In the genomic region with DNA sequence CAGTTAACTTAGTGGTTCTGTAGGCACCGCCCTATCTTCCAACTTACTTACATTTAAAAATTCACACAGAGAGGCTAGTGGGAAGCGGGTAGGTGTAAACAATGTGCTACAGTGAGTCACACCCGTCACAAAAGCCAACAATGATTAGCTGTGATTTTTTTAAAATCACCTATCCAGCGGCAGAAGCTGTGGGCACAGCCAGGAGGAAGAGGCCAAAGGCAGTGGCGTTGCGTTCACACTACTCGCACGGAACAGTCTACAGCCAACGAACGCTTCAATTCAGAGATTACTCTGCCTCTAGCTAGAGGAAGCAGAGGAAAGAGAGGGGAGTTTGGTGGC, we compare ENCODE assay signal across 8 cellular contexts. TPM values are rescaled to one million over a fixed set of nuclear protein-coding genes. Genes with fewer than 3 reads are reported as not detected.
DNase-seq lines count a peak whose midpoint lies in the region; ATAC-seq and TF ChIP-seq lines count a peak whose summit lies in the region.

No MANE protein-coding gene starts in this region.

- H3K9me2 ChIP-seq in PC-3 (replicated peaks; ENCODE audit: low read length), result no peaks in the 10 kb centered on the region

- no peak for TF ChIP-seq CTCF in PC-3 (conservative IDR thresholded peaks at IDR 0.05; ENCODE audit: low read depth, low read length)
- no peak for TF ChIP-seq CTCF in epithelial cell of esophagus (IDR thresholded peaks at IDR 0.05; ENCODE audit: insufficient read depth, low read depth, low read length, missing control alignments)
- TF ChIP-seq CTCF in nephron progenitor cell (IDR thresholded peaks at IDR 0.05), result no peak

- no peak for DNase-seq in activated naive CD4-positive, alpha-beta T cell treated with Interleukin-2 at 50 U/mL for 16 hours
- DNase-seq in PC-3 (peak; percentile 52), epithelial cell of esophagus (ENCODE audit: low read depth) (peak; percentile 62), nephron progenitor cell (no peak), hepatic stellate cell (ENCODE audit: low spot score) (no peak), NCI-H2107 treated with DMSO at 0.1 percent for 48 hours (lab: John Stamatoyannopoulos, UW; ENCODE audit: unreplicated experiment) (no peak)

- H3K9ac ChIP-seq in PC-3 (ENCODE audit: low read length), result peak overlapping the region; percentile 6; the same call in 1 of the 2 replicates

- peak; percentile 41 for ATAC-seq in HG02885 (IDR thresholded peaks at IDR 0.05; ENCODE audit: poor library complexity, unreplicated experiment)
- ATAC-seq in PC-3, result peak; percentile 48

- peak overlapping the region; percentile 85 for H3K4me2 ChIP-seq in PC-3 (ENCODE audit: low read length)

- no TSS peak for BruUV-seq in PC-3 (replicated peaks; lab: Mats Ljungman, UMichigan)

- CTCF ChIA-PET in PC-3 (lab: Charles Lee), result no interaction called here

- H3K27ac ChIP-seq in PC-3 (ENCODE audit: low read length), result peak overlapping the region; percentile 19; the same call in 1 of the 2 replicates

- peaks cover 70% of the 10 kb centered on the region for H3K27me3 ChIP-seq in PC-3 (ENCODE audit: low read length)

- H3K9me3 ChIP-seq in PC-3 (ENCODE audit: low read length), result no peaks in the 10 kb centered on the region

- H4K20me1 ChIP-seq in PC-3 (ENCODE audit: low read length), result 0 out of 2 replicates have a peak, but pooled peaks cover 4% of the 10 kb centered on the region

- intact Hi-C loops in PC-3 (cut with micrococcal nuclease), result loop anchor here (10.0 kb wide), 1 partner anchor 560 kb away; no protein-coding TSS in a partner anchor

- H3K9me3 Mint-ChIP-seq in activated naive CD4-positive, alpha-beta T cell treated with anti-CD3 and anti-CD28 coated beads, Interleukin-2, amount 50 U/mL, for 24 hours, result no peaks in the 10 kb centered on the region
- no peaks in the 10 kb centered on the region for H3K9me3 Mint-ChIP-seq in nephron progenitor cell

- no peaks in the 10 kb centered on the region for H3F3A ChIP-seq in PC-3 (ENCODE audit: low read length, unreplicated experiment)

- H3K79me2 ChIP-seq in PC-3 (ENCODE audit: low read length), result no peaks in the 10 kb centered on the region

- no peak overlapping the region for H3K27ac Mint-ChIP-seq in activated naive CD4-positive, alpha-beta T cell treated with anti-CD3 and anti-CD28 coated beads, Interleukin-2, amount 50 U/mL, for 24 hours
- H3K27ac Mint-ChIP-seq in nephron progenitor cell, result peak overlapping the region; percentile 84

- H3K36me3 ChIP-seq in PC-3 (ENCODE audit: low read depth, low read length), result no peaks in the 10 kb centered on the region

- H3K36me3 Mint-ChIP-seq in activated naive CD4-positive, alpha-beta T cell treated with anti-CD3 and anti-CD28 coated beads, Interleukin-2, amount 50 U/mL, for 24 hours, result no peaks in the 10 kb centered on the region
- H3K36me3 Mint-ChIP-seq in nephron progenitor cell (ENCODE audit: low read depth), result no peaks in the 10 kb centered on the region

- POLR2A ChIA-PET in PC-3 (lab: Charles Lee; ENCODE audit: unreplicated experiment), result no interaction called here

- peak overlapping the region; percentile 69 for H3K4me3 ChIP-seq in PC-3 (ENCODE audit: low read length)
- H3K4me3 ChIP-seq in epithelial cell of esophagus (ENCODE audit: low read length), result peak overlapping the region; percentile 57

- H3K4me3 Mint-ChIP-seq in activated naive CD4-positive, alpha-beta T cell treated with anti-CD3 and anti-CD28 coated beads, Interleukin-2, amount 50 U/mL, for 24 hours, result peak overlapping the region; percentile 74
- H3K4me3 Mint-ChIP-seq in nephron progenitor cell, result peak overlapping the region; percentile 95

- H3K4me1 ChIP-seq in PC-3 (ENCODE audit: insufficient read depth, low read length), result peaks cover 14% of the 10 kb centered on the region; the same call in 1 of the 2 replicates

- H3K27me3 Mint-ChIP-seq in activated naive CD4-positive, alpha-beta T cell treated with anti-CD3 and anti-CD28 coated beads, Interleukin-2, amount 50 U/mL, for 24 hours, result peaks cover 53% of the 10 kb centered on the region
- H3K27me3 Mint-ChIP-seq in nephron progenitor cell (ENCODE audit: low read depth, poor library complexity), result peaks cover 28% of the 10 kb centered on the region

- H3K4me1 Mint-ChIP-seq in activated naive CD4-positive, alpha-beta T cell treated with anti-CD3 and anti-CD28 coated beads, Interleukin-2, amount 50 U/mL, for 24 hours, result peaks cover 30% of the 10 kb centered on the region
- H3K4me1 Mint-ChIP-seq in nephron progenitor cell, result peaks cover 48% of the 10 kb centered on the region

- peak overlapping the region; percentile 82 for H2AFZ ChIP-seq in PC-3 (ENCODE audit: low read length)

RNA-seq across cellular contexts. Expression of gene NLGN1, which starts 2.5 kb away (rescaled TPM):
- total RNA-seq in PC-3 (2014; rRNA removed), result 0.77 and 0.92 TPM in 2 replicates

Comparison
In these comparisons a context has a peak if more than half of its experiments do, and no peak if none do; other contexts are left out.
1. DNase-seq: peak in PC-3 (single experiment) and epithelial cell of esophagus (single experiment); none in activated naive CD4-positive, alpha-beta T cell treated with Interleukin-2 at 50 U/mL for 16 hours (single experiment), nephron progenitor cell (single experiment), hepatic stellate cell (single experiment) and NCI-H2107 treated with DMSO at 0.1 percent for 48 hours (single experiment).